Comparison of ENCODE assay signal across 8 cellular contexts in genomic region chr2:237904806-237905599, GRCh38. TPM values are rescaled to one million over a fixed set of nuclear protein-coding genes. Genes with fewer than 3 reads are reported as not detected.
DNase-seq lines count a peak whose midpoint lies in the region; ATAC-seq and TF ChIP-seq lines count a peak whose summit lies in the region.

No MANE protein-coding gene starts in this region.

- H3K4me3 ChIP-seq in suprapubic skin = no peak overlapping the region

- DNase-seq in activated CD8-positive, alpha-beta memory T cell treated with anti-CD3 and anti-CD28 coated beads, Interleukin-2, amount 10 ng/mL, durations not matched to agents 7 days and 5 days = no peak
- no peak for DNase-seq in activated CD8-positive, alpha-beta memory T cell treated with anti-CD3 and anti-CD28 coated beads, Interleukin-2, amount 50 U/mL, for 48 hours
- DNase-seq in hippocampal formation (lab: John Stamatoyannopoulos, UW) = peak; percentile 13 to 51
- DNase-seq in suprapubic skin (ENCODE audit: low spot score in 2 of 2) = peak in 1 of 2 donors; percentile 36
- no peak for DNase-seq in islet precursor cell
- DNase-seq in HPDE6-E6E7 (ENCODE audit: extremely low spot score) = no peak
- DNase-seq in DMS53 treated with DMSO at 0.1 percent for 48 hours (lab: John Stamatoyannopoulos, UW; ENCODE audit: unreplicated experiment) = no peak

- H3K27me3 Mint-ChIP-seq in activated CD8-positive, alpha-beta memory T cell treated with anti-CD3 and anti-CD28 coated beads, Interleukin-2, amount 10 ng/mL, durations not matched to agents 7 days and 5 days = no peaks in the 10 kb centered on the region
- no peaks in the 10 kb centered on the region for H3K27me3 Mint-ChIP-seq in activated T-helper 17 cell treated with anti-CD3 and anti-CD28 coated beads, Interleukin-2, amount 50 U/mL, for 72 hours

- H3K36me3 Mint-ChIP-seq in activated CD8-positive, alpha-beta memory T cell treated with anti-CD3 and anti-CD28 coated beads, Interleukin-2, amount 10 ng/mL, durations not matched to agents 7 days and 5 days = peaks cover 8% of the 10 kb centered on the region
- H3K36me3 Mint-ChIP-seq in activated T-helper 17 cell treated with anti-CD3 and anti-CD28 coated beads, Interleukin-2, amount 50 U/mL, for 72 hours (ENCODE audit: low read depth) = no peaks in the 10 kb centered on the region

- peaks cover 8% of the 10 kb centered on the region for H3K9me3 Mint-ChIP-seq in activated CD8-positive, alpha-beta memory T cell treated with anti-CD3 and anti-CD28 coated beads, Interleukin-2, amount 10 ng/mL, durations not matched to agents 7 days and 5 days (ENCODE audit: low read depth)
- H3K9me3 Mint-ChIP-seq in activated T-helper 17 cell treated with anti-CD3 and anti-CD28 coated beads, Interleukin-2, amount 50 U/mL, for 72 hours = peaks cover 6% of the 10 kb centered on the region

- peak overlapping the region; percentile 65 for H3K27ac ChIP-seq in suprapubic skin

- no peak for TF ChIP-seq CTCF in suprapubic skin (IDR thresholded peaks at IDR 0.05)

- peak; percentile 90 for TF ChIP-seq EP300 in suprapubic skin (IDR thresholded peaks at IDR 0.05)

- H3K36me3 ChIP-seq in suprapubic skin = no peaks in the 10 kb centered on the region

- peaks cover 26% of the 10 kb centered on the region for H3K4me1 Mint-ChIP-seq in activated CD8-positive, alpha-beta memory T cell treated with anti-CD3 and anti-CD28 coated beads, Interleukin-2, amount 10 ng/mL, durations not matched to agents 7 days and 5 days
- peaks cover 15% of the 10 kb centered on the region for H3K4me1 Mint-ChIP-seq in activated T-helper 17 cell treated with anti-CD3 and anti-CD28 coated beads, Interleukin-2, amount 50 U/mL, for 72 hours

- peaks cover 4% of the 10 kb centered on the region for H3K4me1 ChIP-seq in suprapubic skin

- CTCF ChIA-PET in activated CD8-positive, alpha-beta memory T cell treated with anti-CD3 and anti-CD28 coated beads, Interleukin-2, amount 10 ng/mL, durations not matched to agents 7 days and 5 days (lab: Charles Lee) = interaction anchor here (1.1 kb wide), 1 partner anchor 18 kb away, joined by 6 read pairs; no protein-coding TSS in a partner anchor

- H3K9me3 ChIP-seq in suprapubic skin = no peaks in the 10 kb centered on the region

- peak overlapping the region; percentile 77 for H3K27ac Mint-ChIP-seq in activated CD8-positive, alpha-beta memory T cell treated with anti-CD3 and anti-CD28 coated beads, Interleukin-2, amount 10 ng/mL, durations not matched to agents 7 days and 5 days
- H3K27ac Mint-ChIP-seq in activated T-helper 17 cell treated with anti-CD3 and anti-CD28 coated beads, Interleukin-2, amount 50 U/mL, for 72 hours = peak overlapping the region; percentile 77

- WGBS in suprapubic skin = 48% methylated on average over 13 of the region's 16 CpGs

- H3K27me3 ChIP-seq in suprapubic skin = no peaks in the 10 kb centered on the region

- no peak overlapping the region for H3K4me3 Mint-ChIP-seq in activated CD8-positive, alpha-beta memory T cell treated with anti-CD3 and anti-CD28 coated beads, Interleukin-2, amount 10 ng/mL, durations not matched to agents 7 days and 5 days
- peak overlapping the region; percentile 55 for H3K4me3 Mint-ChIP-seq in activated T-helper 17 cell treated with anti-CD3 and anti-CD28 coated beads, Interleukin-2, amount 50 U/mL, for 72 hours

- no peak for TF ChIP-seq POLR2A in suprapubic skin (IDR thresholded peaks at IDR 0.05)

- ATAC-seq in activated CD8-positive, alpha-beta memory T cell treated with anti-CD3 and anti-CD28 coated beads, Interleukin-2, amount 10 ng/mL, durations not matched to agents 7 days and 5 days = peak; percentile 35
- peak; percentile 74 for ATAC-seq in activated T-helper 17 cell treated with anti-CD3 and anti-CD28 coated beads, Interleukin-2, amount 50 U/mL, for 72 hours (replicated peaks)

RNA-seq across cellular contexts. Expression of gene RAMP1, which starts 45.6 kb away (rescaled TPM):
- total RNA-seq in activated CD8-positive, alpha-beta memory T cell treated with anti-CD3 and anti-CD28 coated beads, Interleukin-2, amount 10 ng/mL, durations not matched to agents 7 days and 5 days = 1 to 10 TPM in 1 of 2 experiments, under 1 TPM in 1; 0.64 to 3.9 TPM
- under 1 TPM in 1 of 2 donors, not detected in 1; 0.54 TPM for total RNA-seq in activated T-helper 17 cell treated with anti-CD3 and anti-CD28 coated beads, Interleukin-2, amount 50 U/mL, for 72 hours
- 10 to 100 TPM in 3 of 4 donors, 1 to 10 TPM in 1; 10.0 to 16.1 (median 11.2) TPM for total RNA-seq in suprapubic skin

Comparison
In these comparisons a context has a peak if more than half of its experiments do, and no peak if none do; other contexts are left out.
1. DNase-seq: peak in hippocampal formation (2 of 2); none in activated CD8-positive, alpha-beta memory T cell treated with anti-CD3 and anti-CD28 coated beads, Interleukin-2, amount 10 ng/mL, durations not matched to agents 7 days and 5 days (single experiment), activated CD8-positive, alpha-beta memory T cell treated with anti-CD3 and anti-CD28 coated beads, Interleukin-2, amount 50 U/mL, for 48 hours (single experiment), islet precursor cell (single experiment), HPDE6-E6E7 (single experiment) and DMS53 treated with DMSO at 0.1 percent for 48 hours (single experiment).